27 cellular contexts compared by ENCODE assay signal in the genomic region with DNA sequence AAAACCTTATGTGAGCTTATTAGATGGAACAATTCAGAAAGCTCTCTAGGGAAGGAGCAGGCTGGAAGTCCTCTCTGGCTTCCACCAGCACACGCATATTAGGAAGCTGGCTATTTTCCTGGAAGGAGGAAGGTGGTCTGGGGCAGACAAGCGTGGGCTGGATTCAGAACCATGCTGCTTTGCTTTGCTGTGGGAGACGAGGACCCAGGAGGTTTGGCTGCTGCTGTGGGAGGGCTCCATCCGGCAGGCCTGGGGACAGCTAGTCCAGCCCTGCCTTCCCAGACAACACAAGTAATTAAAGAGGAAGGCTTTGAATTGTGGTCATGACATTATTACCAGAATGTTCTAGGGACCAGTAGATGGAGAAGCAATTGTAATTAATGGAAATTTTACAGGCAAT.
"Had no signal": no experiment of that assay in that cellular context is flagged by ENCODE, and none has a peak within 500 bp of the region (broad histone marks: within the 10 kb centered on the region; RNA-seq: fewer than 3 reads in every experiment).

No MANE protein-coding gene starts in this region.

- H3K36me3 Mint-ChIP-seq: mesothelial cell of epicardium; naive B cell; natural killer cell; stimulated activated memory B cell treated with anti-CD40 and anti-IgM and Interleukin-4, amounts not matched to agents 10 μg/mL and 1 μg/mL and 100 μg/mL, for 72 hours; type B pancreatic cell had no signal

- H3K9me3 Mint-ChIP-seq: mesothelial cell of epicardium; naive B cell; natural killer cell; nephron progenitor cell; stimulated activated memory B cell treated with anti-CD40 and anti-IgM and Interleukin-4, amounts not matched to agents 10 μg/mL and 1 μg/mL and 100 μg/mL, for 72 hours; stimulated activated naive CD8-positive, alpha-beta T cell treated with anti-CD3 and anti-CD28 coated beads, Interleukin-15, amount 100 ng/mL, for 72 hours; type B pancreatic cell had no signal

- DNase-seq: heart right ventricle; left colon; lower lobe of right lung; mammary epithelial cell; mesenchymal stem cell; naive B cell; natural killer cell; nephron progenitor cell; nucleus accumbens; ovary; retina; right cardiac atrium; stimulated activated CD4-positive, alpha-beta T cell treated with anti-CD3 and anti-CD28 coated beads, Interleukin-4, amount 100 ng/mL, for 4 hours; stimulated activated CD8-positive, alpha-beta memory T cell treated with anti-CD3 and anti-CD28 coated beads, Interleukin-4, amount 100 ng/mL, for 48 hours; stimulated activated naive CD4-positive, alpha-beta T cell treated with Interleukin-2 at 50 U/mL for 16 hours; stimulated activated naive CD8-positive, alpha-beta T cell treated with anti-CD3 and anti-CD28 coated beads, Interleukin-15, amount 100 ng/mL, for 72 hours; substantia nigra; uterus had no signal

- H3K27ac Mint-ChIP-seq: mesothelial cell of epicardium; naive B cell; natural killer cell; stimulated activated memory B cell treated with anti-CD40 and anti-IgM and Interleukin-4, amounts not matched to agents 10 μg/mL and 1 μg/mL and 100 μg/mL, for 72 hours; stimulated activated naive CD8-positive, alpha-beta T cell treated with anti-CD3 and anti-CD28 coated beads, Interleukin-15, amount 100 ng/mL, for 72 hours; type B pancreatic cell had no signal

- H3K4me3 ChIP-seq: heart right ventricle, hepatocyte, left lung, lower lobe of right lung, ovary, prostate gland, skin epidermis, tibial nerve, uterus had no signal

- ATAC-seq: heart right ventricle; left colon; left lung; lower lobe of right lung; natural killer cell; right cardiac atrium; sciatic nerve; stimulated activated memory B cell treated with anti-CD40 and anti-IgM and Interleukin-4, amounts not matched to agents 10 μg/mL and 1 μg/mL and 100 μg/mL, for 72 hours; stimulated activated naive CD8-positive, alpha-beta T cell treated with anti-CD3 and anti-CD28 coated beads, Interleukin-15, amount 100 ng/mL, for 72 hours had no signal

- H3K4me3 Mint-ChIP-seq: mesothelial cell of epicardium; naive B cell; natural killer cell; nephron progenitor cell; stimulated activated memory B cell treated with anti-CD40 and anti-IgM and Interleukin-4, amounts not matched to agents 10 μg/mL and 1 μg/mL and 100 μg/mL, for 72 hours; stimulated activated naive CD8-positive, alpha-beta T cell treated with anti-CD3 and anti-CD28 coated beads, Interleukin-15, amount 100 ng/mL, for 72 hours; type B pancreatic cell had no signal

- H3K27ac ChIP-seq: heart right ventricle, hepatocyte, left lung, lower lobe of right lung, ovary, prostate gland, skin epidermis, tibial nerve, uterus had no signal

- H3K4me1 Mint-ChIP-seq: mesothelial cell of epicardium; naive B cell; natural killer cell; stimulated activated memory B cell treated with anti-CD40 and anti-IgM and Interleukin-4, amounts not matched to agents 10 μg/mL and 1 μg/mL and 100 μg/mL, for 72 hours; stimulated activated naive CD8-positive, alpha-beta T cell treated with anti-CD3 and anti-CD28 coated beads, Interleukin-15, amount 100 ng/mL, for 72 hours had no signal

- H3K27me3 Mint-ChIP-seq: naive B cell; stimulated activated memory B cell treated with anti-CD40 and anti-IgM and Interleukin-4, amounts not matched to agents 10 μg/mL and 1 μg/mL and 100 μg/mL, for 72 hours; stimulated activated naive CD8-positive, alpha-beta T cell treated with anti-CD3 and anti-CD28 coated beads, Interleukin-15, amount 100 ng/mL, for 72 hours had no signal
